In the genomic region with DNA sequence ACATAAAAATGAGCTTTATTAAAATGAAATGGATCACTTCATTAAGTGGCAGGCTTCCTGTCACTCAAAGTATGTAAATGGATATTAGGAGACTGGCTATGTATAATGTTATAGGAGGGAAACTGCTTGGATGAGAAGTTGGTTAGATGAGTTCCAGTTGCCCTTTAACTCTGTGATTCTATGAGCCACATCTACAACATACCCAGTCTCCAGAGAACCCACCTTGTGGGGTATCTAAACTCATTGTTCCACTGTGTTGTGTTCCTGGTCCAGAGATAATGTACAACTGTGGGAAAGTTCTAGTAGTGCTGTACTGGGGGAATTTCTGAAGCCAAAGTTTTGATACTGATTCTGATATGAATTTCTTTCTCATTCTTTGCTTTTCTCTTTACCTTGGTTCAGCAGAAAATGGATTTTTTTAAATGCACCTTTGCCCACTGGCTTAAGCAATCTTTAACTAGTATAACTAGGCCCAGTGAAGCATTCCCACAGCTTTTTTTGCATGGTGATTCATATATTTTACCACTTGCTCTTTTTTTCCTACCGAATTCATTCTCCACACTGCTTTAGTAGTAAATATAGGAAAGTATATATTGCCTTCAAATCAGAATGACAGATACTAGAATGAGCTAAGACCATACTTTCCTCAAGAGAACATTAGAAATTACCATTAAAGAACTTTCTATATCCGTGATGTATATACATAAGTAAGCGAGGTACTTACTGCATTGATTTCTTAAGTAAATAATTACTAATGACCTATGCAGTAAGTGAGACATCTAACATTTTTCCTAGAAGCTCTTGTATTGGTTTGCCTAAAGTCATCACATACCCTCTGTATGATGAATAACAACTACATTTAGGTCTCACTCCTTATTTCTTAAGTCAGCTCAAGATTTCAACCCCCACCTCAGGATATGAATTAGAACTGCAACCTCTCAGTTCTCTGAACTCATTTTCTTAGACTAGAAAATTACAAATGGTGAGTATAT, we compare ENCODE assay signal across 25 cellular contexts. TPM values are rescaled to one million over a fixed set of nuclear protein-coding genes. Genes with fewer than 3 reads are reported as not detected.
"Had no signal": no experiment of that assay in that cellular context is flagged by ENCODE, and none has a peak within 500 bp of the region (broad histone marks: within the 10 kb centered on the region; RNA-seq: fewer than 3 reads in every experiment).

No MANE protein-coding gene starts in this region.

- H3K9me3 ChIP-seq: gastroesophageal sphincter, heart left ventricle, left ventricle myocardium inferior, neutrophil, spleen, thoracic aorta, upper lobe of right lung had no signal

- H3K36me3 ChIP-seq: cardiac muscle cell, gastroesophageal sphincter, heart left ventricle, left ventricle myocardium inferior, neutrophil, spleen, thoracic aorta, upper lobe of right lung had no signal

- H3K27me3 Mint-ChIP-seq: activated B cell treated with CpG ODN at 0.5 μM for 24 hours; natural killer cell treated with Interleukin-12 subunit alpha and Interleukin-12 subunit beta and Interleukin-15 and Interleukin-18, amount 100 ng/mL, for 72 hours had no signal

- H3K27ac Mint-ChIP-seq: activated B cell treated with CpG ODN at 0.5 μM for 24 hours; activated CD4-positive, alpha-beta T cell treated with anti-CD3 and anti-CD28 coated beads for 36 hours; activated naive CD4-positive, alpha-beta T cell treated with anti-CD3 and anti-CD28 coated beads, Interleukin-2, amount 50 U/mL, for 72 hours; activated T-cell treated with anti-CD3 and anti-CD28 coated beads, Interleukin-2, amount 50 U/mL, for 24 hours; activated T-helper 17 cell treated with anti-CD3 and anti-CD28 coated beads, Interleukin-2, amount 50 U/mL, for 72 hours; endodermal cell; natural killer cell treated with Interleukin-12 subunit alpha and Interleukin-12 subunit beta and Interleukin-15 and Interleukin-18, amount 100 ng/mL, for 72 hours; T-helper 1 cell treated with Interleukin-12 subunit alpha and Interleukin-12 subunit beta and Interleukin-4 antibody, amounts not matched to agents 30 μg/mL and 1 μg/mL, for 36 hours had no signal

- H3K9me3 Mint-ChIP-seq: activated B cell treated with CpG ODN at 0.5 μM for 24 hours; activated naive CD4-positive, alpha-beta T cell treated with anti-CD3 and anti-CD28 coated beads, Interleukin-2, amount 50 U/mL, for 72 hours; activated T-cell treated with anti-CD3 and anti-CD28 coated beads, Interleukin-2, amount 50 U/mL, for 24 hours; activated T-helper 17 cell treated with anti-CD3 and anti-CD28 coated beads, Interleukin-2, amount 50 U/mL, for 72 hours; endodermal cell; natural killer cell treated with Interleukin-12 subunit alpha and Interleukin-12 subunit beta and Interleukin-15 and Interleukin-18, amount 100 ng/mL, for 72 hours; T-helper 1 cell treated with Interleukin-12 subunit alpha and Interleukin-12 subunit beta and Interleukin-4 antibody, amounts not matched to agents 30 μg/mL and 1 μg/mL, for 36 hours had no signal

- DNase-seq: activated B cell treated with CpG ODN at 0.5 μM for 24 hours; activated CD4-positive, alpha-beta T cell treated with anti-CD3 and anti-CD28 coated beads for 36 hours; activated CD4-positive, alpha-beta T cell treated with anti-CD3 and anti-CD28 coated beads, Interleukin-2, amount 50 U/mL, for 4 hours; activated CD8-positive, alpha-beta memory T cell treated with anti-CD3 and anti-CD28 coated beads for 24 hours; activated CD8-positive, alpha-beta memory T cell treated with anti-CD3 and anti-CD28 coated beads, Interleukin-2, amount 50 U/mL, for 4 hours; activated T-cell treated with anti-CD3 and anti-CD28 coated beads, Interleukin-2, amount 50 U/mL, for 24 hours; cortex of kidney; endodermal cell; heart left ventricle; islet precursor cell; left ventricle myocardium inferior; mammary epithelial cell; retina; spleen; stimulated activated CD4-positive, alpha-beta T cell treated with anti-CD3 and anti-CD28 coated beads, Interleukin-4, amount 100 ng/mL, for 1 hour; stimulated activated naive CD4-positive, alpha-beta T cell treated with Interleukin-2 at 50 U/mL for 16 hours; upper lobe of right lung had no signal

- H3K27me3 ChIP-seq: cardiac muscle cell, gastroesophageal sphincter, heart left ventricle, neutrophil, spleen, upper lobe of right lung had no signal

- ATAC-seq: activated CD4-positive, alpha-beta T cell treated with anti-CD3 and anti-CD28 coated beads for 36 hours; activated naive CD4-positive, alpha-beta T cell treated with anti-CD3 and anti-CD28 coated beads, Interleukin-2, amount 50 U/mL, for 72 hours; activated T-helper 17 cell treated with anti-CD3 and anti-CD28 coated beads, Interleukin-2, amount 50 U/mL, for 72 hours; gastroesophageal sphincter; heart left ventricle; natural killer cell treated with Interleukin-12 subunit alpha and Interleukin-12 subunit beta and Interleukin-15 and Interleukin-18, amount 100 ng/mL, for 72 hours; upper lobe of right lung had no signal

- H3K4me1 ChIP-seq: gastroesophageal sphincter, heart left ventricle, spleen, upper lobe of right lung had no signal

- H3K4me1 Mint-ChIP-seq: activated B cell treated with CpG ODN at 0.5 μM for 24 hours; activated CD4-positive, alpha-beta T cell treated with anti-CD3 and anti-CD28 coated beads for 36 hours; activated T-helper 17 cell treated with anti-CD3 and anti-CD28 coated beads, Interleukin-2, amount 50 U/mL, for 72 hours; endodermal cell had no signal

- H3K36me3 Mint-ChIP-seq: activated naive CD4-positive, alpha-beta T cell treated with anti-CD3 and anti-CD28 coated beads, Interleukin-2, amount 50 U/mL, for 72 hours; natural killer cell treated with Interleukin-12 subunit alpha and Interleukin-12 subunit beta and Interleukin-15 and Interleukin-18, amount 100 ng/mL, for 72 hours had no signal

- H3K27ac ChIP-seq: cardiac muscle cell, gastroesophageal sphincter, heart left ventricle, left ventricle myocardium inferior, neutrophil, spleen, thoracic aorta, upper lobe of right lung had no signal

- H3K4me3 Mint-ChIP-seq: activated B cell treated with CpG ODN at 0.5 μM for 24 hours; activated CD4-positive, alpha-beta T cell treated with anti-CD3 and anti-CD28 coated beads for 36 hours; activated T-cell treated with anti-CD3 and anti-CD28 coated beads, Interleukin-2, amount 50 U/mL, for 24 hours; activated T-helper 17 cell treated with anti-CD3 and anti-CD28 coated beads, Interleukin-2, amount 50 U/mL, for 72 hours; endodermal cell; natural killer cell treated with Interleukin-12 subunit alpha and Interleukin-12 subunit beta and Interleukin-15 and Interleukin-18, amount 100 ng/mL, for 72 hours; T-helper 1 cell treated with Interleukin-12 subunit alpha and Interleukin-12 subunit beta and Interleukin-4 antibody, amounts not matched to agents 30 μg/mL and 1 μg/mL, for 36 hours had no signal

- H3K4me3 ChIP-seq: cardiac muscle cell, gastroesophageal sphincter, heart left ventricle, left ventricle myocardium inferior, spleen, thoracic aorta, upper lobe of right lung had no signal

RNA-seq across cellular contexts. Expression of a gene that starts 44.0 kb away (rescaled TPM):
- total RNA-seq: activated B cell treated with CpG ODN at 0.5 μM for 24 hours had no signal
- polyA plus RNA-seq: mammary epithelial cell had no signal
